In the genomic region with DNA sequence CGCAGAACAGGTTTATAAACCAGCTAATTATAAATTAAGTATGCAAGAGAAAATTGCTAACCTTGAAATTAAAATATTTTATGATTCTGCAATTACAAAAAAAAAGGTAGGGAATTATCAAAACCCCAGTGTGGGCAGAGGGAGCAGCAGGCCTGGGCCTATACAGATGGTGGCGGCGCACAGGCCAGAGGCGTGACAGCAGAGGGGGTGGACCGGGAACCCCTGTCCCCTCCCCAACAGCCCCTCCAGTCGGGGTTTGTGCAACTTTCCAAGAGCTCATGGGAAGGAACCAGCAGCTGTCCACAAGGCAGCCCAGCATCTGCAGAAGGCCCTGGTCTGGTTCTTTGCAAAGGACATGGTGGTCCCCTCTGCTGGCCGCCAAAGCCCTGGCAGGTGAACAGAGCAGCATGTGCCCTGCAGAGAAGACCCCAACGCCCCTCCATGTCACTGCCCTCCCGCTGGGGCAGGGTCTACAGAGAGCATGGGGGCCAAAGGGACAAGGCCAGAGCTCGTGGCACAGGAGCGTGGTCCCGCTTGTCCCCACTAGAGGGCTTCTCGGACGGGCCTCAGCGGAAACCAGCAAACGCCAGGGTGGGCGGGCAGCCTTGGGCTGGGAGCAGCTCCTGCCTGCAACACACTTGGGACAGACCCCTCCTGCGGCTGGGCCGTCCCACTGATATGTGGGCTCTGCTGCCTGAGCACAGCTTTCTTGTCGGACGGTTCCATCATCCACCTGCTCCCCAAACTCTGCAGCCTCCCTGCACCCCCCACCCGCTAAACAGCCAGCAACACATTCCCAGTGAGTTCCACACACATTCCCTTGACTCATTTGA, we compare ENCODE assay signal across 9 cellular contexts.
DNase-seq lines count a peak whose midpoint lies in the region; ATAC-seq and TF ChIP-seq lines count a peak whose summit lies in the region.
"Had no signal": no experiment of that assay in that cellular context is flagged by ENCODE, and none has a peak within 500 bp of the region (broad histone marks: within the 10 kb centered on the region; RNA-seq: fewer than 3 reads in every experiment).

No MANE protein-coding gene starts in this region.

- H3K9me3 ChIP-seq in Panc1 (ENCODE audit: control insufficient read depth, insufficient read depth, low read depth, low read length): no peaks in the 10 kb centered on the region
- H3K9me3 ChIP-seq in ascending aorta: no peaks in the 10 kb centered on the region

- H3K27me3 Mint-ChIP-seq in GM23338 (ENCODE audit: insufficient read depth, low read depth, poor library complexity): peaks cover 5% of the 10 kb centered on the region

- in situ Hi-C loops in Panc1 (cut with HindIII; ENCODE audit: low pct_unique_long_range_greater_than_20kb, low sequenced_read_pairs): no loop called here

- intact Hi-C loops in Panc1 (cut with micrococcal nuclease; ENCODE audit: unreplicated experiment): loop anchor here (10.0 kb wide), 1 partner anchor 236 kb away; no protein-coding TSS in a partner anchor
- intact Hi-C loops in ascending aorta (cut with DNase I): loop anchor here (5.0 kb wide), 1 partner anchor 83 kb away; no protein-coding TSS in a partner anchor

- no peaks in the 10 kb centered on the region for H3K79me2 ChIP-seq in GM23338 (replicated peaks; ENCODE audit: insufficient read depth)

- H3K27me3 ChIP-seq in GM23338 (ENCODE audit: insufficient read depth): no peaks in the 10 kb centered on the region
- H3K27me3 ChIP-seq in Panc1 (ENCODE audit: control insufficient read depth, insufficient read depth, low read length): peaks cover 2% of the 10 kb centered on the region; the same call in 1 of the 2 replicates
- peaks cover 3% of the 10 kb centered on the region for H3K27me3 ChIP-seq in ascending aorta

- H3K9me2 ChIP-seq in GM23338 (ENCODE audit: insufficient read depth): no peaks in the 10 kb centered on the region

- DNase-seq in COLO668 (lab: John Stamatoyannopoulos, UW; ENCODE audit: unreplicated experiment): peak; percentile 23
- DNase-seq in GM23338 (ENCODE audit: low spot score): peak; percentile 90
- DNase-seq in Panc1 (ENCODE audit: low read depth, low spot score): no peak
- DNase-seq in ascending aorta (ENCODE audit: low spot score in 2 of 2): no peak
- DNase-seq in left lobe of liver (ENCODE audit: low spot score): peak; percentile 50
- peak; percentile 19 for DNase-seq in stimulated activated CD8-positive, alpha-beta memory T cell treated with anti-CD3 and anti-CD28 coated beads, Interleukin-7, amount 100 ng/mL, for 24 hours (ENCODE audit: low read depth)
- no peak for DNase-seq in cerebellar nuclear complex (lab: John Stamatoyannopoulos, UW)
- no peak for DNase-seq in Ammon's horn (ENCODE audit: low spot score)

- H3K4me2 ChIP-seq in GM23338: peak overlapping the region; percentile 55; the same call in 1 of the 2 replicates

- ATAC-seq in GM23338: peak; percentile 93
- peak; percentile 94 for ATAC-seq in Panc1
- ATAC-seq in left lobe of liver: peak; percentile 80

- no peaks in the 10 kb centered on the region for H4K20me1 ChIP-seq in GM23338 (replicated peaks; ENCODE audit: insufficient read depth)

- peak overlapping the region; percentile 90 for H2AFZ ChIP-seq in GM23338

- peaks cover 41% of the 10 kb centered on the region for H3K4me1 Mint-ChIP-seq in GM23338
- H3K4me1 Mint-ChIP-seq: memory B cell had no signal

- 0 out of 2 replicates have a peak, but pooled peaks cover 3% of the 10 kb centered on the region for H3F3A ChIP-seq in GM23338 (replicated peaks; ENCODE audit: low read depth)

- H3K9me3 Mint-ChIP-seq in GM23338: no peaks in the 10 kb centered on the region
- H3K9me3 Mint-ChIP-seq: memory B cell had no signal

- POLR2A ChIA-PET in Panc1 (lab: Charles Lee): interaction anchor here (0.6 to 0.7 kb wide), 2 partner anchors 8 to 221 kb away, joined by 10 to 23 read pairs; no protein-coding TSS in a partner anchor

- H3K4me3 Mint-ChIP-seq in GM23338: no peak overlapping the region
- H3K4me3 Mint-ChIP-seq: memory B cell had no signal

- CTCF ChIA-PET in Panc1 (lab: Charles Lee): interaction anchor here (0.6 to 1.0 kb wide), 10 partner anchors 69 to 1400 kb away, joined by 3 to 13 read pairs (median 9); no protein-coding TSS in a partner anchor

- no TSS peak for BruUV-seq in Panc1 (replicated peaks; lab: Mats Ljungman, UMichigan)

- no peak overlapping the region for H3K4me3 ChIP-seq in GM23338
- no peak overlapping the region for H3K4me3 ChIP-seq in Panc1 (ENCODE audit: low read depth in 2 of 2, low read length in 2 of 2)
- no peak overlapping the region for H3K4me3 ChIP-seq in ascending aorta

- no peak overlapping the region for H3K27ac Mint-ChIP-seq in GM23338
- H3K27ac Mint-ChIP-seq: memory B cell had no signal

- H3K36me3 ChIP-seq in GM23338 (ENCODE audit: insufficient read depth): no peaks in the 10 kb centered on the region
- no peaks in the 10 kb centered on the region for H3K36me3 ChIP-seq in Panc1 (ENCODE audit: control insufficient read depth, insufficient read depth, low read length)
- no peaks in the 10 kb centered on the region for H3K36me3 ChIP-seq in ascending aorta

- TF ChIP-seq CTCF in GM23338 (conservative IDR thresholded peaks at IDR 0.05; ENCODE audit: low read depth in 2 of 2): peak; percentile 68 to 79
- peak; percentile 93 for TF ChIP-seq CTCF in Panc1 (IDR thresholded peaks at IDR 0.05)
- TF ChIP-seq CTCF in ascending aorta (IDR thresholded peaks at IDR 0.05): peak in 2 of 3 experiments; percentile 34 to 48

- no peak overlapping the region for H3K27ac ChIP-seq in GM23338 (ENCODE audit: low read depth)
- no peak overlapping the region for H3K27ac ChIP-seq in Panc1 (ENCODE audit: low read length)
- no peak overlapping the region for H3K27ac ChIP-seq in ascending aorta

- H3K4me1 ChIP-seq in GM23338 (ENCODE audit: insufficient read depth) (peaks cover 32% of the 10 kb centered on the region), Panc1 (ENCODE audit: control insufficient read depth, insufficient read depth, low read length) (no peaks in the 10 kb centered on the region), ascending aorta (no peaks in the 10 kb centered on the region)

- no peaks in the 10 kb centered on the region for H3K36me3 Mint-ChIP-seq in GM23338 (ENCODE audit: low read depth)
- H3K36me3 Mint-ChIP-seq: memory B cell had no signal

TF ChIP-seq in GM23338, 12 proteins besides CTCF, POLR2A, EP300 and RAD21 (continues in another document):
- no peak for TF ChIP-seq REST (IDR thresholded peaks at IDR 0.05; ENCODE audit: unreplicated experiment)
- no peak for TF ChIP-seq NANOG (IDR thresholded peaks at IDR 0.05; ENCODE audit: borderline replicate concordance)
- TF ChIP-seq EZH2 (IDR thresholded peaks at IDR 0.05; ENCODE audit: low read depth, unreplicated experiment): no peak
- TF ChIP-seq ZNF331 (CRISPR knock-in tag; IDR thresholded peaks at IDR 0.05; ENCODE audit: low read depth): no peak

Comparison
In these comparisons a context has a peak if more than half of its experiments do, and no peak if none do; other contexts are left out.
1. DNase-seq: peak in COLO668 (single experiment), GM23338 (single experiment), left lobe of liver (single experiment) and stimulated activated CD8-positive, alpha-beta memory T cell treated with anti-CD3 and anti-CD28 coated beads, Interleukin-7, amount 100 ng/mL, for 24 hours (single experiment); none in Panc1 (single experiment), ascending aorta (0 of 2), cerebellar nuclear complex (0 of 2) and Ammon's horn (single experiment).
2. CTCF ChIP-seq: peak in every context shown above with its lines; median percentile 93 in Panc1; 74 in GM23338; 41 in ascending aorta.
3. Peak in every context shown above with its lines, with median percentiles within 50 percentile points of each other: ATAC-seq.